ENCODE assay signal across 1 cellular context in genomic region chr1:41144285-41144684, GRCh38.
A peak's percentile ranks its signal among the peaks of the same experiment; 100 is the strongest.
TF ChIP-seq lines count a peak whose summit lies in the region.

No MANE protein-coding gene starts in this region.

TF ChIP-seq in K562, 482 proteins besides CTCF, POLR2A, EP300 and RAD21 (continued from another document):
- TF ChIP-seq FOXM1 (IDR thresholded peaks at IDR 0.05; ENCODE audit: low read depth) (no peak), FOXM1 (CRISPR knock-in tag; IDR thresholded peaks at IDR 0.05; ENCODE audit: low read depth) (no peak), ZBTB33 (CRISPR knock-in tag; IDR thresholded peaks at IDR 0.05) (no peak), ZNF398 (CRISPR knock-in tag; IDR thresholded peaks at IDR 0.05) (no peak), SFPQ (IDR thresholded peaks at IDR 0.05; ENCODE audit: low read depth, low read length) (no peak), NCOA6 (IDR thresholded peaks at IDR 0.05) (no peak), MAFK (IDR thresholded peaks at IDR 0.05; ENCODE audit: low read length) (peak; percentile 30; the same call in 1 of the 2 replicates), ZNF449 (CRISPR knock-in tag; IDR thresholded peaks at IDR 0.05) (no peak), THRA (IDR thresholded peaks at IDR 0.05) (no peak), ZNF395 (CRISPR knock-in tag; IDR thresholded peaks at IDR 0.05) (no peak), RBM39 (optimal IDR thresholded peaks at IDR 0.05; ENCODE audit: low read depth, low read length) (no peak)
